Comparison of ENCODE assay signal across 10 cellular contexts in genomic region chr6:37127961-37128862, GRCh38. TPM values are rescaled to one million over a fixed set of nuclear protein-coding genes. Genes with fewer than 3 reads are reported as not detected.
DNase-seq lines count a peak whose midpoint lies in the region; ATAC-seq and TF ChIP-seq lines count a peak whose summit lies in the region.
"Had no signal": no experiment of that assay in that cellular context is flagged by ENCODE, and none has a peak within 500 bp of the region (broad histone marks: within the 10 kb centered on the region; RNA-seq: fewer than 3 reads in every experiment).

No MANE protein-coding gene starts in this region.

- POLR2A ChIA-PET in A673 (lab: Charles Lee; ENCODE audit: low non-redundant PET): interaction anchor here (0.7 kb wide), 1 partner anchor 1898 kb away, joined by 3 read pairs; no protein-coding TSS in a partner anchor

- in situ Hi-C loops in ACHN (cut with HindIII; ENCODE audit: low pct_ligation_motif_present, low pct_unique_long_range_greater_than_20kb, low sequenced_read_pairs): no loop called here

- H3K4me3 Mint-ChIP-seq in nephron progenitor cell: no peak overlapping the region
- H3K4me3 Mint-ChIP-seq: CD4-positive, alpha-beta memory T cell had no signal

- intact Hi-C loops in A673 (cut with micrococcal nuclease; ENCODE audit: unreplicated experiment): no loop called here

- no peak overlapping the region for H3K4me3 ChIP-seq in SJSA1
- H3K4me3 ChIP-seq in fibroblast of mammary gland (ENCODE audit: control insufficient read depth, low read depth, low read length): no peak overlapping the region
- no peak overlapping the region for H3K4me3 ChIP-seq in A673 (ENCODE audit: low read depth, low read length, poor library complexity, severe bottlenecking)
- H3K4me3 ChIP-seq: coronary artery had no signal

- CTCF ChIA-PET in A673 (lab: Charles Lee): no interaction called here

- DNase-seq in Daoy (ENCODE audit: low read depth): peak; percentile 67
- peak in 1 of 2 experiments; percentile 28 for DNase-seq in SJSA1 (ENCODE audit: low read depth in 1 of 2, low spot score in 2 of 2)
- DNase-seq in fibroblast of mammary gland (ENCODE audit: low read depth): peak; percentile 83
- no peak for DNase-seq in nephron progenitor cell
- DNase-seq in A673 (ENCODE audit: low spot score): no peak
- no peak for DNase-seq in ACHN
- no peak for DNase-seq in activated CD4-positive, alpha-beta T cell treated with anti-CD3 and anti-CD28 coated beads for 4 hours
- DNase-seq: CD4-positive, alpha-beta memory T cell had no signal

- H3K27ac ChIP-seq in SJSA1 (peak overlapping the region; percentile 44), A673 (ENCODE audit: low read depth, low read length, poor library complexity, severe bottlenecking) (no peak overlapping the region)
- H3K27ac ChIP-seq: coronary artery had no signal

- no peak for TF ChIP-seq CTCF in fibroblast of mammary gland (conservative IDR thresholded peaks at IDR 0.05; ENCODE audit: control insufficient read depth, insufficient read depth, low read depth, low read length)
- TF ChIP-seq CTCF in nephron progenitor cell (IDR thresholded peaks at IDR 0.05): no peak
- TF ChIP-seq CTCF in A673 (conservative IDR thresholded peaks at IDR 0.05; ENCODE audit: low read depth, low read length): no peak

- peaks cover 10% of the 10 kb centered on the region for H3K27me3 Mint-ChIP-seq in nephron progenitor cell (ENCODE audit: low read depth, poor library complexity)
- H3K27me3 Mint-ChIP-seq: CD4-positive, alpha-beta memory T cell had no signal

- peaks cover 66% of the 10 kb centered on the region for H3K4me1 Mint-ChIP-seq in nephron progenitor cell

- no peaks in the 10 kb centered on the region for H3K36me3 Mint-ChIP-seq in nephron progenitor cell (ENCODE audit: low read depth)
- H3K36me3 Mint-ChIP-seq: CD4-positive, alpha-beta memory T cell had no signal

- peaks cover 60% of the 10 kb centered on the region for H3K4me1 ChIP-seq in SJSA1 (replicated peaks)
- peaks cover 16% of the 10 kb centered on the region for H3K4me1 ChIP-seq in A673 (ENCODE audit: insufficient read depth, low read length, poor library complexity, severe bottlenecking)

- no peaks in the 10 kb centered on the region for H3K9me3 Mint-ChIP-seq in nephron progenitor cell
- H3K9me3 Mint-ChIP-seq: CD4-positive, alpha-beta memory T cell had no signal

- no peaks in the 10 kb centered on the region for H3K36me3 ChIP-seq in SJSA1
- H3K36me3 ChIP-seq in A673 (ENCODE audit: insufficient read depth, low read length, poor library complexity, severe bottlenecking): no peaks in the 10 kb centered on the region

- H3K27me3 ChIP-seq in SJSA1 (replicated peaks) (no peaks in the 10 kb centered on the region), A673 (replicated peaks; ENCODE audit: insufficient read depth, low read depth, low read length, poor library complexity) (no peaks in the 10 kb centered on the region)

- peak overlapping the region; percentile 34 for H3K27ac Mint-ChIP-seq in nephron progenitor cell

- no TSS peak for BruUV-seq in A673 (replicated peaks; lab: Mats Ljungman, UMichigan)

- H3K9me3 ChIP-seq in SJSA1 (replicated peaks) (no peaks in the 10 kb centered on the region), A673 (ENCODE audit: low read depth, low read length, poor library complexity, severe bottlenecking) (no peaks in the 10 kb centered on the region)

- no peak for ATAC-seq in HG03159 (IDR thresholded peaks at IDR 0.05; ENCODE audit: unreplicated experiment)

RNA-seq across cellular contexts. Expression of gene PIM1, which starts 41.7 kb away (rescaled TPM):
- total RNA-seq in Daoy (2014; rRNA removed; shearing (Covaris generic)): 33.3 and 45.3 TPM in 2 replicates
- 41.4 and 49.8 TPM in 2 replicates for total RNA-seq in SJSA1 (2014; rRNA removed; shearing (Covaris generic))
- total RNA-seq in A673 (2021): 8.9 and 10.6 TPM in 2 replicates

Comparison
In these comparisons a context has a peak if more than half of its experiments do, and no peak if none do; other contexts are left out.
1. DNase-seq: peak in Daoy (single experiment) and fibroblast of mammary gland (single experiment); none in nephron progenitor cell (single experiment), A673 (single experiment), ACHN (single experiment) and activated CD4-positive, alpha-beta T cell treated with anti-CD3 and anti-CD28 coated beads for 4 hours (0 of 2).